Comparison of ENCODE assay signal across 15 cellular contexts in the genomic region with DNA sequence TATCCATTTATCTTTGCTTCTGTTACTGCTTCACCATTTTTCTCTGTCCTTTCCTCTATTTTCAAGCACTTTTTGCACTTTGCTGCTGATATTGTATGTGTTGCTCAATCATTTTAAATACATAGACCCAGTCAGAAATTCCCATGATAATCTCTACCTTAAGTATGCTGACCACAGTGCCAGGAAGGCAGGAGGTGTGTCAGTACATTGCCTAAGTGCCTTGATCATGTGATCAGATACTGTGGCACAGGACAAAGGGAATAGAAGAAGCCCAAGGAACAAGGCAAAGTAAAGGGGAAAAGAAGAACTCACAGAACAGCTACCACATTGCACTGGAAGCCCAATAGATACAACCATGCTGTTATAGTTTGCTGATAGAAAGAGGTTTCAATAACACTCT. TPM values are rescaled to one million over a fixed set of nuclear protein-coding genes. Genes with fewer than 3 reads are reported as not detected.
DNase-seq lines count a peak whose midpoint lies in the region; ATAC-seq, FAIRE-seq and TF ChIP-seq lines count a peak whose summit lies in the region.
"Had no signal": no experiment of that assay in that cellular context is flagged by ENCODE, and none has a peak within 500 bp of the region (broad histone marks: within the 10 kb centered on the region; RNA-seq: fewer than 3 reads in every experiment).

No MANE protein-coding gene starts in this region.

- no peaks in the 10 kb centered on the region for H3K36me3 ChIP-seq in fibroblast of lung (ENCODE audit: control insufficient read depth, insufficient read depth, low read length)
- no peaks in the 10 kb centered on the region for H3K36me3 ChIP-seq in pancreas
- H3K36me3 ChIP-seq: SJSA1 had no signal

- H3K27me3 Mint-ChIP-seq in chondrocyte (ENCODE audit: low read depth): no peaks in the 10 kb centered on the region
- H3K27me3 Mint-ChIP-seq in nephron progenitor cell (ENCODE audit: low read depth, poor library complexity): no peaks in the 10 kb centered on the region
- no peaks in the 10 kb centered on the region for H3K27me3 Mint-ChIP-seq in activated CD4-positive, alpha-beta memory T cell treated with anti-CD3 and anti-CD28 coated beads, Interleukin-2, amount 10 ng/mL, durations not matched to agents 7 days and 5 days
- H3K27me3 Mint-ChIP-seq: activated CD4-positive, alpha-beta T cell treated with anti-CD3 and anti-CD28 coated beads, Interleukin-2, amount 10 ng/mL, durations not matched to agents 24 days and 14 days; activated naive CD4-positive, alpha-beta T cell treated with anti-CD3 and anti-CD28 coated beads, Interleukin-2, amount 10 ng/mL, durations not matched to agents 7 days and 5 days; stimulated activated naive B cell treated with anti-CD40 and anti-IgM and Interleukin-4, amounts not matched to agents 10 μg/mL and 1 μg/mL and 100 μg/mL, for 72 hours had no signal

- H3K4me1 Mint-ChIP-seq in chondrocyte (ENCODE audit: low read depth) (peaks cover 17% of the 10 kb centered on the region), nephron progenitor cell (no peaks in the 10 kb centered on the region)
- no peaks in the 10 kb centered on the region for H3K4me1 Mint-ChIP-seq in activated CD4-positive, alpha-beta memory T cell treated with anti-CD3 and anti-CD28 coated beads, Interleukin-2, amount 10 ng/mL, durations not matched to agents 7 days and 5 days
- H3K4me1 Mint-ChIP-seq: activated CD4-positive, alpha-beta T cell treated with anti-CD3 and anti-CD28 coated beads, Interleukin-2, amount 10 ng/mL, durations not matched to agents 24 days and 14 days; activated naive CD4-positive, alpha-beta T cell treated with anti-CD3 and anti-CD28 coated beads, Interleukin-2, amount 10 ng/mL, durations not matched to agents 7 days and 5 days; immature natural killer cell; stimulated activated naive B cell treated with anti-CD40 and anti-IgM and Interleukin-4, amounts not matched to agents 10 μg/mL and 1 μg/mL and 100 μg/mL, for 72 hours had no signal

- H3K27ac ChIP-seq in fibroblast of lung (ENCODE audit: insufficient read depth, low read length): no peak overlapping the region
- no peak overlapping the region for H3K27ac ChIP-seq in pancreas
- H3K27ac ChIP-seq: SJSA1 had no signal

- no peak overlapping the region for H3K4me2 ChIP-seq in fibroblast of lung (ENCODE audit: extremely low read depth, insufficient read depth, low read length)

- H3K4me1 ChIP-seq in fibroblast of lung (ENCODE audit: control insufficient read depth, extremely low read depth, insufficient read depth, low read length) (peaks cover 3% of the 10 kb centered on the region), pancreas (peaks cover 0 to 2% (median 0%) of the 10 kb centered on the region in 3 donors)

- H3K27ac Mint-ChIP-seq in chondrocyte (ENCODE audit: unreplicated experiment) (no peak overlapping the region), nephron progenitor cell (no peak overlapping the region)
- H3K27ac Mint-ChIP-seq in activated CD4-positive, alpha-beta memory T cell treated with anti-CD3 and anti-CD28 coated beads, Interleukin-2, amount 10 ng/mL, durations not matched to agents 7 days and 5 days: no peak overlapping the region
- H3K27ac Mint-ChIP-seq: activated CD4-positive, alpha-beta T cell treated with anti-CD3 and anti-CD28 coated beads, Interleukin-2, amount 10 ng/mL, durations not matched to agents 24 days and 14 days; activated naive CD4-positive, alpha-beta T cell treated with anti-CD3 and anti-CD28 coated beads, Interleukin-2, amount 10 ng/mL, durations not matched to agents 7 days and 5 days; immature natural killer cell; stimulated activated naive B cell treated with anti-CD40 and anti-IgM and Interleukin-4, amounts not matched to agents 10 μg/mL and 1 μg/mL and 100 μg/mL, for 72 hours had no signal

- no peaks in the 10 kb centered on the region for H3K79me2 ChIP-seq in fibroblast of lung (ENCODE audit: control insufficient read depth, insufficient read depth, low read length)

- no peaks in the 10 kb centered on the region for H3K9me3 ChIP-seq in fibroblast of lung (ENCODE audit: control insufficient read depth, insufficient read depth, low read depth, low read length)
- no peaks in the 10 kb centered on the region for H3K9me3 ChIP-seq in pancreas
- H3K9me3 ChIP-seq: SJSA1 had no signal

- H3K9me3 Mint-ChIP-seq in chondrocyte (ENCODE audit: low read depth) (no peaks in the 10 kb centered on the region), nephron progenitor cell (no peaks in the 10 kb centered on the region)
- peaks cover 2% of the 10 kb centered on the region for H3K9me3 Mint-ChIP-seq in activated CD4-positive, alpha-beta memory T cell treated with anti-CD3 and anti-CD28 coated beads, Interleukin-2, amount 10 ng/mL, durations not matched to agents 7 days and 5 days
- H3K9me3 Mint-ChIP-seq: activated CD4-positive, alpha-beta T cell treated with anti-CD3 and anti-CD28 coated beads, Interleukin-2, amount 10 ng/mL, durations not matched to agents 24 days and 14 days; activated naive CD4-positive, alpha-beta T cell treated with anti-CD3 and anti-CD28 coated beads, Interleukin-2, amount 10 ng/mL, durations not matched to agents 7 days and 5 days; stimulated activated naive B cell treated with anti-CD40 and anti-IgM and Interleukin-4, amounts not matched to agents 10 μg/mL and 1 μg/mL and 100 μg/mL, for 72 hours had no signal

- ATAC-seq in pancreas: peak; percentile 89 to 94 (median 92)
- ATAC-seq: stimulated activated naive B cell treated with anti-CD40 and anti-IgM and Interleukin-4, amounts not matched to agents 10 μg/mL and 1 μg/mL and 100 μg/mL, for 72 hours had no signal

- H3K27me3 ChIP-seq in fibroblast of lung (ENCODE audit: control insufficient read depth, insufficient read depth, low read length) (no peaks in the 10 kb centered on the region), pancreas (no peaks in the 10 kb centered on the region)
- H3K27me3 ChIP-seq: SJSA1 had no signal

- H3K36me3 Mint-ChIP-seq in chondrocyte (ENCODE audit: low read depth) (no peaks in the 10 kb centered on the region), nephron progenitor cell (ENCODE audit: low read depth) (no peaks in the 10 kb centered on the region)
- H3K36me3 Mint-ChIP-seq in activated CD4-positive, alpha-beta memory T cell treated with anti-CD3 and anti-CD28 coated beads, Interleukin-2, amount 10 ng/mL, durations not matched to agents 7 days and 5 days (ENCODE audit: low read depth): no peaks in the 10 kb centered on the region
- H3K36me3 Mint-ChIP-seq: activated naive CD4-positive, alpha-beta T cell treated with anti-CD3 and anti-CD28 coated beads, Interleukin-2, amount 10 ng/mL, durations not matched to agents 7 days and 5 days; immature natural killer cell; stimulated activated naive B cell treated with anti-CD40 and anti-IgM and Interleukin-4, amounts not matched to agents 10 μg/mL and 1 μg/mL and 100 μg/mL, for 72 hours had no signal

- CTCF ChIA-PET in activated CD4-positive, alpha-beta memory T cell treated with anti-CD3 and anti-CD28 coated beads, Interleukin-2, amount 10 ng/mL, durations not matched to agents 7 days and 5 days (lab: Charles Lee): no interaction called here

- FAIRE-seq in pancreas (lab: Jason Lieb, UNC): no peak

- TF ChIP-seq CTCF in fibroblast of lung (conservative IDR thresholded peaks at IDR 0.05 in 1 of 2, IDR thresholded peaks at IDR 0.05 in 1 of 2; ENCODE audit: low read depth in 1 of 2, low read length in 2 of 2) (no peak), pancreas (IDR thresholded peaks at IDR 0.05) (no peak), chondrocyte (IDR thresholded peaks at IDR 0.05) (no peak), nephron progenitor cell (IDR thresholded peaks at IDR 0.05) (no peak)

- peak; percentile 9 for DNase-seq in EL
- peak; percentile 91 for DNase-seq in OCI-M1 (lab: John Stamatoyannopoulos, UW)
- peak; percentile 35 to 44 for DNase-seq in fibroblast of lung (ENCODE audit: low read depth in 2 of 2)
- peak in 2 of 6 donors; percentile 33 to 46 for DNase-seq in pancreas
- no peak for DNase-seq in middle frontal gyrus (ENCODE audit: extremely low spot score, low spot score)
- no peak for DNase-seq in chondrocyte (ENCODE audit: low spot score)
- DNase-seq in nephron progenitor cell: no peak
- DNase-seq in activated CD4-positive, alpha-beta memory T cell treated with anti-CD3 and anti-CD28 coated beads, Interleukin-2, amount 10 ng/mL, durations not matched to agents 7 days and 5 days: no peak
- DNase-seq: activated CD4-positive, alpha-beta T cell treated with anti-CD3 and anti-CD28 coated beads, Interleukin-2, amount 10 ng/mL, durations not matched to agents 24 days and 14 days; activated naive CD4-positive, alpha-beta T cell treated with anti-CD3 and anti-CD28 coated beads, Interleukin-2, amount 10 ng/mL, durations not matched to agents 7 days and 5 days; effector memory CD4-positive, alpha-beta T cell; immature natural killer cell; NCI-H446 treated with DMSO at 0.1 percent for 48 hours; stimulated activated naive B cell treated with anti-CD40 and anti-IgM and Interleukin-4, amounts not matched to agents 10 μg/mL and 1 μg/mL and 100 μg/mL, for 72 hours had no signal

- no peaks in the 10 kb centered on the region for H4K20me1 ChIP-seq in fibroblast of lung (ENCODE audit: control insufficient read depth, extremely low read depth, insufficient read depth, low read length)

- no peak overlapping the region for H3K4me3 ChIP-seq in fibroblast of lung (replicated peaks in 1 of 4; ENCODE audit: control extremely low read depth in 1 of 4, insufficient read depth in 1 of 4, low read depth in 3 of 4, low read length in 4 of 4)
- H3K4me3 ChIP-seq in pancreas: no peak overlapping the region
- H3K4me3 ChIP-seq: SJSA1 had no signal

- intact Hi-C loops in pancreas (cut with DNase I): no loop called here

- H2AFZ ChIP-seq in fibroblast of lung (ENCODE audit: low read length): no peak overlapping the region

- POLR2A ChIA-PET in activated CD4-positive, alpha-beta memory T cell treated with anti-CD3 and anti-CD28 coated beads, Interleukin-2, amount 10 ng/mL, durations not matched to agents 7 days and 5 days (lab: Charles Lee): no interaction called here

- no peak overlapping the region for H3K4me3 Mint-ChIP-seq in chondrocyte (ENCODE audit: unreplicated experiment)
- no peak overlapping the region for H3K4me3 Mint-ChIP-seq in nephron progenitor cell
- no peak overlapping the region for H3K4me3 Mint-ChIP-seq in activated CD4-positive, alpha-beta memory T cell treated with anti-CD3 and anti-CD28 coated beads, Interleukin-2, amount 10 ng/mL, durations not matched to agents 7 days and 5 days
- H3K4me3 Mint-ChIP-seq: activated CD4-positive, alpha-beta T cell treated with anti-CD3 and anti-CD28 coated beads, Interleukin-2, amount 10 ng/mL, durations not matched to agents 24 days and 14 days; activated naive CD4-positive, alpha-beta T cell treated with anti-CD3 and anti-CD28 coated beads, Interleukin-2, amount 10 ng/mL, durations not matched to agents 7 days and 5 days; immature natural killer cell; stimulated activated naive B cell treated with anti-CD40 and anti-IgM and Interleukin-4, amounts not matched to agents 10 μg/mL and 1 μg/mL and 100 μg/mL, for 72 hours had no signal

- no peak overlapping the region for H3K9ac ChIP-seq in fibroblast of lung (ENCODE audit: insufficient read depth, low read length)

RNA-seq across cellular contexts. Expression of a gene that starts 53.7 kb away (rescaled TPM):
- total RNA-seq in fibroblast of lung (41.0 and 93.5 TPM in 2 replicates), pancreas (10 to 100 TPM in 5 of 6 donors, 1 to 10 TPM in 1; 9.8 to 18.7 (median 15.5) TPM), chondrocyte (0.39 to 0.95 TPM (median 0.72 TPM) in 3 replicates)
- polyA plus RNA-seq in fibroblast of lung (7.5 and 102 TPM in 2 replicates), pancreas (10 to 100 TPM; 15.2 to 25.0 TPM)
- polyA plus RNA-seq in fibroblast of lung (2012): 3.3 and 51.4 TPM in 2 replicates
- polyA minus RNA-seq in fibroblast of lung (ENCODE audit: low replicate concordance): 0.59 and 11.0 TPM in 2 replicates
- total RNA-seq in activated CD4-positive, alpha-beta memory T cell treated with anti-CD3 and anti-CD28 coated beads, Interleukin-2, amount 10 ng/mL, durations not matched to agents 7 days and 5 days: not detected
- total RNA-seq: activated CD4-positive, alpha-beta T cell treated with anti-CD3 and anti-CD28 coated beads, Interleukin-2, amount 10 ng/mL, durations not matched to agents 24 days and 14 days had no signal

Comparison
In these comparisons a context has a peak if more than half of its experiments do, and no peak if none do; other contexts are left out.
1. DNase-seq: peak in EL (single experiment), OCI-M1 (single experiment) and fibroblast of lung (2 of 2); none in middle frontal gyrus (single experiment), chondrocyte (single experiment), nephron progenitor cell (single experiment) and activated CD4-positive, alpha-beta memory T cell treated with anti-CD3 and anti-CD28 coated beads, Interleukin-2, amount 10 ng/mL, durations not matched to agents 7 days and 5 days (single experiment).